Comparison of ENCODE assay signal across 8 cellular contexts in genomic region chr13:19959141-19959830, GRCh38. TPM values are rescaled to one million over a fixed set of nuclear protein-coding genes. Genes with fewer than 3 reads are reported as not detected.
A peak's percentile ranks its signal among the peaks of the same experiment; 100 is the strongest.
DNase-seq lines count a peak whose midpoint lies in the region; ATAC-seq and TF ChIP-seq lines count a peak whose summit lies in the region.

No MANE protein-coding gene starts in this region.

- peaks cover 31% of the 10 kb centered on the region for H4K20me1 ChIP-seq in PC-9 (ENCODE audit: insufficient read depth)

- peaks cover 16% of the 10 kb centered on the region for H3K4me1 ChIP-seq in PC-9 (replicated peaks; ENCODE audit: insufficient read depth)
- H3K4me1 ChIP-seq in neuron (ENCODE audit: insufficient read depth, low read length), result peaks cover 20% of the 10 kb centered on the region
- peaks cover 8 to 41% (median 36%) of the 10 kb centered on the region in 5 donors for H3K4me1 ChIP-seq in subcutaneous abdominal adipose tissue (ENCODE audit: control insufficient read depth in 5 of 5, insufficient read depth in 5 of 5, low read length in 5 of 5)

- peaks cover 18% of the 10 kb centered on the region; the same call in 1 of the 2 replicates for H3F3A ChIP-seq in PC-9 (ENCODE audit: insufficient read depth, low read depth)

- BruUV-seq in PC-9 (replicated peaks; lab: Mats Ljungman, UMichigan), result no TSS peak

- DNase-seq in GM06990 (ENCODE audit: extremely low read depth, insufficient read length), result peak; percentile 77
- peak; percentile 24 to 42 for DNase-seq in PC-9
- DNase-seq in activated effector memory CD4-positive, alpha-beta T cell treated with anti-CD3 and anti-CD28 coated beads, Interleukin-2, amount 50 U/mL, for 16 hours, result peak; percentile 90
- DNase-seq in foreskin melanocyte, result peak; percentile 42

- H3K9me3 ChIP-seq in PC-9 (ENCODE audit: insufficient read depth, low read depth) (no peaks in the 10 kb centered on the region), neuron (ENCODE audit: low read length) (no peaks in the 10 kb centered on the region), subcutaneous abdominal adipose tissue (ENCODE audit: control insufficient read depth in 5 of 5, low read length in 5 of 5) (no peaks in the 10 kb centered on the region)

- TF ChIP-seq CTCF in GM06990 (IDR thresholded peaks at IDR 0.05; ENCODE audit: insufficient read depth, low read length, poor library complexity, severe bottlenecking), result peak; percentile 26
- TF ChIP-seq CTCF in PC-9 (conservative IDR thresholded peaks at IDR 0.05), result no peak

- intact Hi-C loops in PC-9 (cut with micrococcal nuclease; ENCODE audit: unreplicated experiment), result loop anchor here (5.0 to 10.0 kb wide), 2 partner anchors 97 to 354 kb away; partner anchors contain the start of gene ZMYM5

- H3K9me2 ChIP-seq in PC-9 (ENCODE audit: insufficient read depth), result no peaks in the 10 kb centered on the region

- H3K27ac ChIP-seq in PC-9, result peak overlapping the region; percentile 37
- H3K27ac ChIP-seq in subcutaneous abdominal adipose tissue (ENCODE audit: low read depth, low read length), result peak overlapping the region; percentile 89

- ATAC-seq in HG03066 (IDR thresholded peaks at IDR 0.05; ENCODE audit: low read depth, unreplicated experiment) (peak; percentile 22), HG03457 (IDR thresholded peaks at IDR 0.05; ENCODE audit: unreplicated experiment) (no peak)

- peak overlapping the region; percentile 93 for H3K4me2 ChIP-seq in PC-9

- H3K4me3 ChIP-seq in GM06990 (replicated peaks; ENCODE audit: low read depth, low read length) (peak overlapping the region; percentile 76), PC-9 (peak overlapping the region; percentile 76), neuron (ENCODE audit: low read length) (peak overlapping the region; percentile 63), subcutaneous abdominal adipose tissue (ENCODE audit: low read depth in 1 of 5, low read length in 5 of 5) (peak overlapping the region; percentile 86 to 96 (median 94))

- peaks cover 43% of the 10 kb centered on the region for H3K79me2 ChIP-seq in PC-9 (ENCODE audit: low read depth)

- POLR2A ChIA-PET in PC-9 (lab: Charles Lee; ENCODE audit: unreplicated experiment), result no interaction called here

- peak overlapping the region; percentile 59 to 93 (median 77) for H3K9ac ChIP-seq in subcutaneous abdominal adipose tissue (ENCODE audit: low read length in 5 of 5)

- H3K36me3 ChIP-seq in GM06990 (ENCODE audit: control insufficient read depth, insufficient read depth, low read length), result no peaks in the 10 kb centered on the region; the same call in 1 of the 2 replicates
- peaks cover 19% of the 10 kb centered on the region; the same call in 1 of the 2 replicates for H3K36me3 ChIP-seq in PC-9 (ENCODE audit: low read depth)
- peaks cover 30% of the 10 kb centered on the region for H3K36me3 ChIP-seq in neuron (ENCODE audit: insufficient read depth, low read length)
- peaks cover 0 to 6% (median 3%) of the 10 kb centered on the region in 5 donors for H3K36me3 ChIP-seq in subcutaneous abdominal adipose tissue (ENCODE audit: control insufficient read depth in 5 of 5, insufficient read depth in 5 of 5, low read length in 5 of 5)

- no peaks in the 10 kb centered on the region for H3K27me3 ChIP-seq in GM06990 (replicated peaks; ENCODE audit: control insufficient read depth, insufficient read depth, low read length)
- H3K27me3 ChIP-seq in PC-9 (ENCODE audit: insufficient read depth, low read depth), result no peaks in the 10 kb centered on the region
- H3K27me3 ChIP-seq in neuron (ENCODE audit: insufficient read depth, low read length), result no peaks in the 10 kb centered on the region
- no peaks in the 10 kb centered on the region for H3K27me3 ChIP-seq in subcutaneous abdominal adipose tissue (ENCODE audit: control insufficient read depth in 5 of 5, insufficient read depth in 4 of 5, low read length in 5 of 5)

- H2AFZ ChIP-seq in PC-9, result peak overlapping the region; percentile 84
- peak overlapping the region; percentile 75 for H2AFZ ChIP-seq in neuron (ENCODE audit: low read depth, low read length)

- CTCF ChIA-PET in PC-9 (lab: Charles Lee), result no interaction called here

RNA-seq across cellular contexts. Expression of gene ZMYM2, which starts 0.8 kb away (rescaled TPM):
- 47.1 and 55.1 TPM in 2 replicates for total RNA-seq in PC-9 (2021)

Comparison
In these comparisons a context has a peak if more than half of its experiments do, and no peak if none do; other contexts are left out.
1. DNase-seq: peak in every context shown above with its lines; median percentile 90 in activated effector memory CD4-positive, alpha-beta T cell treated with anti-CD3 and anti-CD28 coated beads, Interleukin-2, amount 50 U/mL, for 16 hours; 77 in GM06990; 42 in foreskin melanocyte; 33 in PC-9.